In genomic region chr7:7745966-7746365, GRCh38 we compare ENCODE assay signal across 3 cellular contexts.
TF ChIP-seq lines count a peak whose summit lies in the region.

No MANE protein-coding gene starts in this region.

TF ChIP-seq in WTC11, 78 proteins besides CTCF, POLR2A, EP300 and RAD21 (continued from another document):
- TF ChIP-seq HMGXB4 (CRISPR knock-in tag; IDR thresholded peaks at IDR 0.05), result no peak
- no peak for TF ChIP-seq NR3C1 (CRISPR knock-in tag; conservative IDR thresholded peaks at IDR 0.05; ENCODE audit: low read depth)
- no peak for TF ChIP-seq ATF2 (CRISPR knock-in tag; IDR thresholded peaks at IDR 0.05; ENCODE audit: borderline replicate concordance, low read depth)
- TF ChIP-seq PRRX2 (CRISPR knock-in tag; IDR thresholded peaks at IDR 0.05), result no peak

TF ChIP-seq in HEK293T, 16 proteins besides CTCF, POLR2A, EP300 and RAD21:
- TF ChIP-seq L3MBTL2 (conservative IDR thresholded peaks at IDR 0.05) (no peak), ELF4 (IDR thresholded peaks at IDR 0.05) (no peak)

TF ChIP-seq in HepG2, 621 proteins besides CTCF, POLR2A, EP300 and RAD21:
- TF ChIP-seq RNF219 (CRISPR knock-in tag; IDR thresholded peaks at IDR 0.05) (no peak), ZFP91 (CRISPR knock-in tag; IDR thresholded peaks at IDR 0.05; ENCODE audit: borderline replicate concordance) (no peak), TBX3 (IDR thresholded peaks at IDR 0.05; ENCODE audit: borderline replicate concordance) (no peak), RFX3 (CRISPR knock-in tag; IDR thresholded peaks at IDR 0.05) (no peak), ATF1 (CRISPR knock-in tag; IDR thresholded peaks at IDR 0.05) (no peak), ZNF574 (CRISPR knock-in tag; IDR thresholded peaks at IDR 0.05) (no peak), TCF7 (IDR thresholded peaks at IDR 0.05; ENCODE audit: low read depth) (no peak), SP2 (CRISPR knock-in tag; IDR thresholded peaks at IDR 0.05) (no peak), ATM (IDR thresholded peaks at IDR 0.05; ENCODE audit: borderline replicate concordance) (no peak), MTA1 (CRISPR knock-in tag; IDR thresholded peaks at IDR 0.05; ENCODE audit: borderline replicate concordance) (no peak), ZNF816 (CRISPR knock-in tag; IDR thresholded peaks at IDR 0.05; ENCODE audit: borderline replicate concordance) (no peak), FOXA3 (CRISPR knock-in tag; IDR thresholded peaks at IDR 0.05) (no peak), TBX2 (CRISPR knock-in tag; IDR thresholded peaks at IDR 0.05; ENCODE audit: borderline replicate concordance) (no peak), ZNF33B (CRISPR knock-in tag; IDR thresholded peaks at IDR 0.05) (no peak), CSRNP2 (CRISPR knock-in tag; conservative IDR thresholded peaks at IDR 0.05; ENCODE audit: low read depth) (no peak), BRCA1 (CRISPR knock-in tag; IDR thresholded peaks at IDR 0.05) (no peak), SP140L (CRISPR knock-in tag; IDR thresholded peaks at IDR 0.05; ENCODE audit: borderline replicate concordance) (no peak), MNT (IDR thresholded peaks at IDR 0.05) (no peak)
- TF ChIP-seq, protein P1, sequence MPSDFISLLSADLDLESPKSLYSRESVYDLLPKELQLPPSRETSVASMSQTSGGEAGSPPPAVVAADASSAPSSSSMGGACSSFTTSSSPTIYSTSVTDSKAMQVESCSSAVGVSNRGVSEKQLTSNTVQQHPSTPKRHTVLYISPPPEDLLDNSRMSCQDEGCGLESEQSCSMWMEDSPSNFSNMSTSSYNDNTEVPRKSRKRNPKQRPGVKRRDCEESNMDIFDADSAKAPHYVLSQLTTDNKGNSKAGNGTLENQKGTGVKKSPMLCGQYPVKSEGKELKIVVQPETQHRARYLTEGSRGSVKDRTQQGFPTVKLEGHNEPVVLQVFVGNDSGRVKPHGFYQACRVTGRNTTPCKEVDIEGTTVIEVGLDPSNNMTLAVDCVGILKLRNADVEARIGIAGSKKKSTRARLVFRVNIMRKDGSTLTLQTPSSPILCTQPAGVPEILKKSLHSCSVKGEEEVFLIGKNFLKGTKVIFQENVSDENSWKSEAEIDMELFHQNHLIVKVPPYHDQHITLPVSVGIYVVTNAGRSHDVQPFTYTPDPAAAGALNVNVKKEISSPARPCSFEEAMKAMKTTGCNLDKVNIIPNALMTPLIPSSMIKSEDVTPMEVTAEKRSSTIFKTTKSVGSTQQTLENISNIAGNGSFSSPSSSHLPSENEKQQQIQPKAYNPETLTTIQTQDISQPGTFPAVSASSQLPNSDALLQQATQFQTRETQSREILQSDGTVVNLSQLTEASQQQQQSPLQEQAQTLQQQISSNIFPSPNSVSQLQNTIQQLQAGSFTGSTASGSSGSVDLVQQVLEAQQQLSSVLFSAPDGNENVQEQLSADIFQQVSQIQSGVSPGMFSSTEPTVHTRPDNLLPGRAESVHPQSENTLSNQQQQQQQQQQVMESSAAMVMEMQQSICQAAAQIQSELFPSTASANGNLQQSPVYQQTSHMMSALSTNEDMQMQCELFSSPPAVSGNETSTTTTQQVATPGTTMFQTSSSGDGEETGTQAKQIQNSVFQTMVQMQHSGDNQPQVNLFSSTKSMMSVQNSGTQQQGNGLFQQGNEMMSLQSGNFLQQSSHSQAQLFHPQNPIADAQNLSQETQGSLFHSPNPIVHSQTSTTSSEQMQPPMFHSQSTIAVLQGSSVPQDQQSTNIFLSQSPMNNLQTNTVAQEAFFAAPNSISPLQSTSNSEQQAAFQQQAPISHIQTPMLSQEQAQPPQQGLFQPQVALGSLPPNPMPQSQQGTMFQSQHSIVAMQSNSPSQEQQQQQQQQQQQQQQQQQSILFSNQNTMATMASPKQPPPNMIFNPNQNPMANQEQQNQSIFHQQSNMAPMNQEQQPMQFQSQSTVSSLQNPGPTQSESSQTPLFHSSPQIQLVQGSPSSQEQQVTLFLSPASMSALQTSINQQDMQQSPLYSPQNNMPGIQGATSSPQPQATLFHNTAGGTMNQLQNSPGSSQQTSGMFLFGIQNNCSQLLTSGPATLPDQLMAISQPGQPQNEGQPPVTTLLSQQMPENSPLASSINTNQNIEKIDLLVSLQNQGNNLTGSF (CRISPR knock-in tag; IDR thresholded peaks at IDR 0.05), result no peak
